ENCODE assay signal across 2 cellular contexts in genomic region chr13:113169277-113170272, GRCh38.
TF ChIP-seq lines count a peak whose summit lies in the region.

No MANE protein-coding gene starts in this region.

TF ChIP-seq in GM12891, 5 proteins besides CTCF, POLR2A, EP300 and RAD21:
- TF ChIP-seq POU2F2 (IDR thresholded peaks at IDR 0.05; ENCODE audit: low read depth, low read length) = no peak
- TF ChIP-seq SPI1 (IDR thresholded peaks at IDR 0.05; ENCODE audit: low read depth, low read length) = 0 out of 2 replicates have a peak, but pooled peaks have one; percentile 10

TF ChIP-seq in IMR-90, 13 proteins besides CTCF, POLR2A, EP300 and RAD21:
- no peak for TF ChIP-seq BHLHE40 (IDR thresholded peaks at IDR 0.05; ENCODE audit: low read depth, low read length)
- TF ChIP-seq MAZ (IDR thresholded peaks at IDR 0.05; ENCODE audit: borderline replicate concordance, low read depth, low read length) = no peak
- TF ChIP-seq, protein P1, sequence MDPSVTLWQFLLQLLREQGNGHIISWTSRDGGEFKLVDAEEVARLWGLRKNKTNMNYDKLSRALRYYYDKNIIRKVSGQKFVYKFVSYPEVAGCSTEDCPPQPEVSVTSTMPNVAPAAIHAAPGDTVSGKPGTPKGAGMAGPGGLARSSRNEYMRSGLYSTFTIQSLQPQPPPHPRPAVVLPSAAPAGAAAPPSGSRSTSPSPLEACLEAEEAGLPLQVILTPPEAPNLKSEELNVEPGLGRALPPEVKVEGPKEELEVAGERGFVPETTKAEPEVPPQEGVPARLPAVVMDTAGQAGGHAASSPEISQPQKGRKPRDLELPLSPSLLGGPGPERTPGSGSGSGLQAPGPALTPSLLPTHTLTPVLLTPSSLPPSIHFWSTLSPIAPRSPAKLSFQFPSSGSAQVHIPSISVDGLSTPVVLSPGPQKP (IDR thresholded peaks at IDR 0.05; ENCODE audit: borderline replicate concordance, low read depth, low read length) = no peak
- TF ChIP-seq, protein P2, sequence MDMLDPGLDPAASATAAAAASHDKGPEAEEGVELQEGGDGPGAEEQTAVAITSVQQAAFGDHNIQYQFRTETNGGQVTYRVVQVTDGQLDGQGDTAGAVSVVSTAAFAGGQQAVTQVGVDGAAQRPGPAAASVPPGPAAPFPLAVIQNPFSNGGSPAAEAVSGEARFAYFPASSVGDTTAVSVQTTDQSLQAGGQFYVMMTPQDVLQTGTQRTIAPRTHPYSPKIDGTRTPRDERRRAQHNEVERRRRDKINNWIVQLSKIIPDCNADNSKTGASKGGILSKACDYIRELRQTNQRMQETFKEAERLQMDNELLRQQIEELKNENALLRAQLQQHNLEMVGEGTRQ (IDR thresholded peaks at IDR 0.05; ENCODE audit: low read depth, low read length) = no peak
